18 cellular contexts compared by ENCODE assay signal in genomic region chr13:30154931-30155330, GRCh38.
A peak's percentile ranks its signal among the peaks of the same experiment; 100 is the strongest.
DNase-seq lines count a peak whose midpoint lies in the region; ATAC-seq and TF ChIP-seq lines count a peak whose summit lies in the region.
"Had no signal": no experiment of that assay in that cellular context is flagged by ENCODE, and none has a peak within 500 bp of the region (broad histone marks: within the 10 kb centered on the region; RNA-seq: fewer than 3 reads in every experiment).

No MANE protein-coding gene starts in this region.

- peaks cover 90 to 98% (median 97%) of the 10 kb centered on the region in 3 donors for H3K4me1 Mint-ChIP-seq in CD8-positive, alpha-beta memory T cell
- H3K4me1 Mint-ChIP-seq in effector memory CD8-positive, alpha-beta T cell (ENCODE audit: low read depth in 2 of 2), result peaks cover 78 to 82% of the 10 kb centered on the region in 2 donors

- ATAC-seq in effector memory CD8-positive, alpha-beta T cell (replicated peaks), result no peak
- no peak for ATAC-seq in GM21447 (IDR thresholded peaks at IDR 0.05; ENCODE audit: unreplicated experiment)

- H4K20me1 ChIP-seq in BLaER1, result no peaks in the 10 kb centered on the region

- peak overlapping the region; percentile 59 to 96 (median 90) for H3K27ac Mint-ChIP-seq in CD8-positive, alpha-beta memory T cell
- H3K27ac Mint-ChIP-seq in effector memory CD8-positive, alpha-beta T cell, result peak overlapping the region; percentile 92 to 98

- CTCF ChIA-PET in CD8-positive, alpha-beta memory T cell (lab: Charles Lee), result interaction anchor here (9.4 kb wide), 1 partner anchor 21 kb away, joined by 289 read pairs; no protein-coding TSS in a partner anchor

- peak overlapping the region in 2 of 7 donors; percentile 38 to 85 for H3K4me3 Mint-ChIP-seq in CD8-positive, alpha-beta memory T cell
- H3K4me3 Mint-ChIP-seq in effector memory CD8-positive, alpha-beta T cell, result peak overlapping the region; percentile 67 to 70
- H3K4me3 Mint-ChIP-seq: H9 had no signal

- H3K27me3 ChIP-seq in BLaER1 (peaks cover 7% of the 10 kb centered on the region; the same call in 1 of the 2 replicates), esophagus muscularis mucosa (peaks cover 0 to 6% (median 0%) of the 10 kb centered on the region in 4 donors), tibial artery (no peaks in the 10 kb centered on the region)
- no peaks in the 10 kb centered on the region for H3K27me3 ChIP-seq in CD8-positive, alpha-beta memory T cell (ENCODE audit: insufficient read depth, low read length, poor library complexity, severe bottlenecking)
- H3K27me3 ChIP-seq: SJCRH30 had no signal

- peaks cover 100% of the 10 kb centered on the region for H3K4me1 ChIP-seq in BLaER1
- peaks cover 53% of the 10 kb centered on the region for H3K4me1 ChIP-seq in CD8-positive, alpha-beta memory T cell (ENCODE audit: insufficient read depth, low read length)
- no peaks in the 10 kb centered on the region for H3K4me1 ChIP-seq in esophagus muscularis mucosa
- H3K4me1 ChIP-seq in tibial artery, result no peaks in the 10 kb centered on the region
- H3K4me1 ChIP-seq: SJCRH30 had no signal

- 93% methylated on average over 10 of the region's 10 CpGs for WGBS in esophagus muscularis mucosa

- H3K4me3 ChIP-seq in BLaER1, result no peak overlapping the region
- H3K4me3 ChIP-seq in CD8-positive, alpha-beta memory T cell (ENCODE audit: low read length), result no peak overlapping the region
- no peak overlapping the region for H3K4me3 ChIP-seq in esophagus muscularis mucosa
- no peak overlapping the region for H3K4me3 ChIP-seq in tibial artery
- H3K4me3 ChIP-seq: SJCRH30 had no signal

- peaks cover 0 to 2% (median 0%) of the 10 kb centered on the region in 3 donors for H3K36me3 Mint-ChIP-seq in CD8-positive, alpha-beta memory T cell
- H3K36me3 Mint-ChIP-seq in effector memory CD8-positive, alpha-beta T cell (ENCODE audit: insufficient read depth), result peaks cover 5% of the 10 kb centered on the region

- H3K27ac ChIP-seq in BLaER1 (no peak overlapping the region), esophagus muscularis mucosa (replicated peaks in 1 of 4) (no peak overlapping the region), tibial artery (no peak overlapping the region)
- no peak overlapping the region for H3K27ac ChIP-seq in CD8-positive, alpha-beta memory T cell (ENCODE audit: low read depth, low read length)
- H3K27ac ChIP-seq: C4-2B, SJCRH30 had no signal

- H3K9me3 Mint-ChIP-seq in CD8-positive, alpha-beta memory T cell, result no peaks in the 10 kb centered on the region
- H3K9me3 Mint-ChIP-seq in effector memory CD8-positive, alpha-beta T cell, result no peaks in the 10 kb centered on the region

- no peak for TF ChIP-seq POLR2A in esophagus muscularis mucosa (IDR thresholded peaks at IDR 0.05; ENCODE audit: low read depth)

- H3K27me3 Mint-ChIP-seq in CD8-positive, alpha-beta memory T cell, result no peaks in the 10 kb centered on the region
- H3K27me3 Mint-ChIP-seq in effector memory CD8-positive, alpha-beta T cell, result no peaks in the 10 kb centered on the region

- H3K9me3 ChIP-seq in BLaER1, result no peaks in the 10 kb centered on the region
- H3K9me3 ChIP-seq in CD8-positive, alpha-beta memory T cell (ENCODE audit: low read length), result no peaks in the 10 kb centered on the region
- H3K9me3 ChIP-seq in esophagus muscularis mucosa, result no peaks in the 10 kb centered on the region
- no peaks in the 10 kb centered on the region for H3K9me3 ChIP-seq in tibial artery
- H3K9me3 ChIP-seq: SJCRH30 had no signal

- DNase-seq in CD8-positive, alpha-beta memory T cell, result no peak
- DNase-seq in effector memory CD8-positive, alpha-beta T cell, result no peak
- DNase-seq in posterior vena cava (ENCODE audit: low spot score) (peak; percentile 71), esophagus muscularis mucosa (ENCODE audit: extremely low spot score) (no peak), tibial artery (no peak)
- DNase-seq: COR-L47, DMS 273 treated with DMSO at 0.1 percent for 48 hours, DND-41, H9, KG1, NCI-H1105 treated with DMSO at 0.1 percent for 48 hours, NCI-H1694, NCI-H510A treated with DMSO at 0.1 percent for 48 hours, NCI-H82, SJCRH30 had no signal

- intact Hi-C loops in posterior vena cava (cut with DNase I), result no loop called here
- intact Hi-C loops in esophagus muscularis mucosa (cut with DNase I), result no loop called here
- intact Hi-C loops in tibial artery (cut with DNase I; ENCODE audit: low total_unique reads), result no loop called here

- H3K9ac ChIP-seq in BLaER1, result no peak overlapping the region

- H3K4me2 ChIP-seq in BLaER1, result peak overlapping the region; percentile 98

- H3K36me3 ChIP-seq in BLaER1 (no peaks in the 10 kb centered on the region), esophagus muscularis mucosa (no peaks in the 10 kb centered on the region), tibial artery (no peaks in the 10 kb centered on the region)
- no peaks in the 10 kb centered on the region for H3K36me3 ChIP-seq in CD8-positive, alpha-beta memory T cell (ENCODE audit: insufficient read depth, low read length)
- H3K36me3 ChIP-seq: SJCRH30 had no signal

- TF ChIP-seq EP300 in esophagus muscularis mucosa (IDR thresholded peaks at IDR 0.05), result no peak

- no peak for TF ChIP-seq CTCF in esophagus muscularis mucosa (IDR thresholded peaks at IDR 0.05)
- no peak for TF ChIP-seq CTCF in tibial artery (IDR thresholded peaks at IDR 0.05)

- POLR2A ChIA-PET in CD8-positive, alpha-beta memory T cell (lab: Charles Lee), result no interaction called here
